Comparison of ENCODE assay signal across 20 cellular contexts in the genomic region with DNA sequence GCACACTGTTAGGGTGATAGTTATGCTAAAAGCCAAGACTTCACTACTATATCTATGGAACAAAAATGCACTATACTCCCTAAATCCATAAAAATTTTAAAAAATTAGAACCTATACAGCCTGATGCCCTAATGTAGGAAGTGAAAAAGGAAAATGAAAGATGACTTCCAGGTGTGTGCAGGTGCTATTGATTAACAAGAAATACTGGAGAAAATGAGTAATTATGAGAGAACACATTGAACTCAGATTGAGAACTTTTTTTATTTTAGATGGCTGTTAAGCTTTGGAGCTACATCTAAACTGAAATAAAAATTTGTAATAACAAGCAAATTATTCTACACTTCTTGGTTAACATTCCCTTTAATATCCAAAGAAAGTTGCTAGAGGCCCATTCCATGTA.
"Had no signal": no experiment of that assay in that cellular context is flagged by ENCODE, and none has a peak within 500 bp of the region (broad histone marks: within the 10 kb centered on the region; RNA-seq: fewer than 3 reads in every experiment).

No MANE protein-coding gene starts in this region.

- ATAC-seq: gastroesophageal sphincter; left cardiac atrium; left ventricle myocardium superior; natural killer cell treated with Interleukin-12 subunit alpha and Interleukin-12 subunit beta and Interleukin-15 and Interleukin-18, amount 100 ng/mL, for 72 hours; stimulated activated naive B cell treated with anti-CD40 and anti-IgM and Interleukin-4, amounts not matched to agents 10 μg/mL and 1 μg/mL and 100 μg/mL, for 72 hours; stimulated activated naive CD8-positive, alpha-beta T cell treated with anti-CD3 and anti-CD28 coated beads, Interleukin-15, amount 100 ng/mL, for 72 hours; upper lobe of right lung had no signal

- DNase-seq: esophagus squamous epithelium; foreskin fibroblast; glutamatergic neuron; immature natural killer cell; kidney; left cardiac atrium; left ventricle myocardium superior; mesenchymal stem cell; midbrain; nucleus accumbens; ovary; sigmoid colon; stimulated activated CD4-positive, alpha-beta T cell treated with anti-CD3 and anti-CD28 coated beads, Interleukin-2, amount 100 ng/mL, for 24 hours; stimulated activated CD4-positive, alpha-beta T cell treated with anti-CD3 and anti-CD28 coated beads, Interleukin-4, amount 100 ng/mL, for 4 hours; stimulated activated naive B cell treated with anti-CD40 and anti-IgM and Interleukin-4, amounts not matched to agents 10 μg/mL and 1 μg/mL and 100 μg/mL, for 72 hours; stimulated activated naive CD8-positive, alpha-beta T cell treated with anti-CD3 and anti-CD28 coated beads, Interleukin-15, amount 100 ng/mL, for 72 hours; testis; upper lobe of right lung had no signal
